In the genomic region with DNA sequence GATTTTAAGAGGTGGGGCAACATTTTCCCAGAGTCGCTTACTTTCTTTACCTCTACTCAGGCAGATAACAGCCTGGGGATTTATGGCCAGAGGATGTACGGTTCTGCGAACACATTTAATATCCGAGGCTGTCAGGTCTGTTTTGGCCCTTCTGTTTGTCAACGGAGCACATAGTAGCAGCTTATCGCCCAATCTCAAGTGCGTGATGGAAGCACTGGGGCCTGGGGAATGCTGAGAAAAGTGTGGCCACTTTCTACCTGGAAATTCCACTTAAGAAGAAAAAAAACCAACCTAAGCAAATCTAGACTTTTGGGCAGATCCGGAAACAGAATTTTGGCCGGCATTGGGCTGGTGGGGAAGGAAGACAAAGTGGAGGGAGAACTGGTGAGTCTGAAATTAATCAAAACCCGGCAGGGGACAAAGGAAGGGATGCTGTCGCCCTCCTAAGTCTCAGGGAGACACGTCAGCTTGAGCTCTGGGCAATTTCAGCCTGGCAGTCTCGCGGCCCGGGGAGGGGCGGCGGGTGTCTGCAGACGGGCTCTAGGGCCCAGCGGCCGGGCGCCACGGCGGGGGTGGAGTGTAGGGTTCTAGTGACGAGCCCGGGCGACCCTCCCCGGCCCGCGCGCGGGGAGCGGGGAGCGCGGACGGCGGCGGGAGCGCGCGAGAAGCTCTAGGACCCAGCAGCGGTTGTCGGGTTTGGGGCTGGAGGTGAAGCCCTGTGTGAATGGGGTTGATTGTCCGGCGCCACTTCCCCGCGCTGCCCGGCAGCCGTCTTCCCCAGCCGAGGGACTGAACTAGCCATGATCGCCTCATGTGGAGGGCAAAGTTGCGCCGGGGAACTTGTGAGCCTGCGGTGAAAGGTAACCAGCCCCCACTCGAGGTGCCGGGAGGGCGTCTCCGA, we compare ENCODE assay signal across 8 cellular contexts. TPM values are rescaled to one million over a fixed set of nuclear protein-coding genes. Genes with fewer than 3 reads are reported as not detected.
DNase-seq lines count a peak whose midpoint lies in the region; ATAC-seq and TF ChIP-seq lines count a peak whose summit lies in the region.

A gene with protein sequence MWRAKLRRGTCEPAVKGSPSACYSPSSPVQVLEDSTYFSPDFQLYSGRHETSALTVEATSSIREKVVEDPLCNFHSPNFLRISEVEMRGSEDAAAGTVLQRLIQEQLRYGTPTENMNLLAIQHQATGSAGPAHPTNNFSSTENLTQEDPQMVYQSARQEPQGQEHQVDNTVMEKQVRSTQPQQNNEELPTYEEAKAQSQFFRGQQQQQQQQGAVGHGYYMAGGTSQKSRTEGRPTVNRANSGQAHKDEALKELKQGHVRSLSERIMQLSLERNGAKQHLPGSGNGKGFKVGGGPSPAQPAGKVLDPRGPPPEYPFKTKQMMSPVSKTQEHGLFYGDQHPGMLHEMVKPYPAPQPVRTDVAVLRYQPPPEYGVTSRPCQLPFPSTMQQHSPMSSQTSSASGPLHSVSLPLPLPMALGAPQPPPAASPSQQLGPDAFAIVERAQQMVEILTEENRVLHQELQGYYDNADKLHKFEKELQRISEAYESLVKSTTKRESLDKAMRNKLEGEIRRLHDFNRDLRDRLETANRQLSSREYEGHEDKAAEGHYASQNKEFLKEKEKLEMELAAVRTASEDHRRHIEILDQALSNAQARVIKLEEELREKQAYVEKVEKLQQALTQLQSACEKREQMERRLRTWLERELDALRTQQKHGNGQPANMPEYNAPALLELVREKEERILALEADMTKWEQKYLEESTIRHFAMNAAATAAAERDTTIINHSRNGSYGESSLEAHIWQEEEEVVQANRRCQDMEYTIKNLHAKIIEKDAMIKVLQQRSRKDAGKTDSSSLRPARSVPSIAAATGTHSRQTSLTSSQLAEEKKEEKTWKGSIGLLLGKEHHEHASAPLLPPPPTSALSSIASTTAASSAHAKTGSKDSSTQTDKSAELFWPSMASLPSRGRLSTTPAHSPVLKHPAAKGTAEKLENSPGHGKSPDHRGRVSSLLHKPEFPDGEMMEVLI (plus strand): TSS at position 656 of the 901 bp plus-strand sequence. CDS start 156 bp downstream, at position 812.

- peaks cover 25% of the 10 kb centered on the region for H3K27me3 Mint-ChIP-seq in IgD-negative memory B cell

- TF ChIP-seq CTCF in breast epithelium (IDR thresholded peaks at IDR 0.05) = no peak

- H3K27ac ChIP-seq in breast epithelium = peak within 1 kb of the TSS; percentile 89 to 94

- no peaks in the 10 kb centered on the region for H3K9me3 ChIP-seq in breast epithelium

- peak; percentile 48 for ATAC-seq in GM21367 (IDR thresholded peaks at IDR 0.05; ENCODE audit: unreplicated experiment)

- H3K9me3 Mint-ChIP-seq in IgD-negative memory B cell = peaks cover 0 to 3% (median 0%) of the 10 kb centered on the region in 3 donors

- peaks cover 3% of the 10 kb centered on the region for H3K36me3 Mint-ChIP-seq in IgD-negative memory B cell

- peaks cover 0 to 9% (median 0%) of the 10 kb centered on the region in 3 donors for H3K4me1 Mint-ChIP-seq in IgD-negative memory B cell

- DNase-seq in DMS 273 (lab: John Stamatoyannopoulos, UW; ENCODE audit: unreplicated experiment) = peak; percentile 94
- DNase-seq in RPMI7951 (ENCODE audit: low read depth) = peak; percentile 89
- DNase-seq in breast epithelium (ENCODE audit: low spot score in 2 of 2) = peak; percentile 70 to 80
- peak; percentile 96 for DNase-seq in retina
- DNase-seq in NCI-H2171 (lab: John Stamatoyannopoulos, UW) = no peak

- no peak for TF ChIP-seq POLR2A in breast epithelium (IDR thresholded peaks at IDR 0.05)

- peak within 1 kb of the TSS in 3 of 4 donors; percentile 61 to 73 (median 66) for H3K4me3 Mint-ChIP-seq in IgD-negative memory B cell

- H3K4me3 ChIP-seq in breast epithelium = peak within 1 kb of the TSS; percentile 83 to 99 (median 84)
- H3K4me3 ChIP-seq in iPS-11a (ENCODE audit: low read depth, low read length) = peak within 1 kb of the TSS; percentile 84

- peak within 1 kb of the TSS in 1 of 3 donors; percentile 18 for H3K27ac Mint-ChIP-seq in IgD-negative memory B cell

- no peaks in the 10 kb centered on the region for H3K27me3 ChIP-seq in breast epithelium

- H3K36me3 ChIP-seq in breast epithelium = no peaks in the 10 kb centered on the region

- H3K4me1 ChIP-seq in breast epithelium = no peaks in the 10 kb centered on the region

- intact Hi-C loops in breast epithelium (cut with DNase I; ENCODE audit: low total_unique reads) = no loop called here

RNA-seq across cellular contexts. Expression of the gene that starts here (rescaled TPM):
- polyA plus RNA-seq in IgD-negative memory B cell = not detected
- 24.4 and 24.8 TPM in 2 replicates for total RNA-seq in RPMI7951 (2014; rRNA removed; shearing (Covaris generic))
- 10 to 100 TPM; 35.5 to 41.4 (median 39.0) TPM for total RNA-seq in breast epithelium
